20 cellular contexts compared by ENCODE assay signal in the genomic region with DNA sequence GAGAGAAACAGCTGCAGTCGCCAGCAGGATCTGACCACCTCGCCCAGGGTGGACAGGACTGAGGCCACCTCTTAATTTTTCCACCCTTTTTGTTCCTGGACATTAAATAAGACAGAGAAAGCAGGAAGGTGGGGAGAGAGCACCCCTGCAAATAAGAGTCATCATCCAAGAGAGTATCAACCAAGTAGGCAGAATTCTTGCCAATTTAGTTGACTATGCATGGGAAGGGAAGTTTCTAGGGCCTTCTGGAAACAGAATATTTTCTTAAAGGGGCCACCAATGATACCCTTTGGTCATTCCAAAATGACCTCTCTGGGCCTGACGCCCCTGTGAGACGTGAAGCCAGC.
DNase-seq lines count a peak whose midpoint lies in the region; ATAC-seq and TF ChIP-seq lines count a peak whose summit lies in the region.
"Had no signal": no experiment of that assay in that cellular context is flagged by ENCODE, and none has a peak within 500 bp of the region (broad histone marks: within the 10 kb centered on the region; RNA-seq: fewer than 3 reads in every experiment).

No MANE protein-coding gene starts in this region.

- peak overlapping the region; percentile 52 for H3K4me2 ChIP-seq in PC-3 (ENCODE audit: low read length)
- peak overlapping the region; percentile 52 for H3K4me2 ChIP-seq in skeletal muscle satellite cell (ENCODE audit: low read length)
- no peak overlapping the region for H3K4me2 ChIP-seq in OCI-LY7 (ENCODE audit: low read length)
- H3K4me2 ChIP-seq: BLaER1 treated with 17β-estradiol and CSF1 and Interleukin-3, amounts not matched to agents 10 nM and 100 nM had no signal

- H3K79me2 ChIP-seq in PC-3 (ENCODE audit: low read length) = no peaks in the 10 kb centered on the region
- H3K79me2 ChIP-seq in OCI-LY7 (ENCODE audit: insufficient read depth, low read depth, low read length) = no peaks in the 10 kb centered on the region

- H3K4me1 ChIP-seq in PC-3 (ENCODE audit: insufficient read depth, low read length) (peaks cover 38% of the 10 kb centered on the region), skeletal muscle satellite cell (ENCODE audit: control insufficient read depth, insufficient read depth, low read length) (peaks cover 16% of the 10 kb centered on the region), colonic mucosa (peaks cover 11% of the 10 kb centered on the region), OCI-LY7 (ENCODE audit: insufficient read depth, low read length, poor library complexity, severe bottlenecking) (no peaks in the 10 kb centered on the region), thyroid gland (peaks cover 14 to 21% of the 10 kb centered on the region in 2 donors)

- BruUV-seq in PC-3 (replicated peaks; lab: Mats Ljungman, UMichigan) (no TSS peak), OCI-LY7 (replicated peaks; lab: Mats Ljungman, UMichigan) (no TSS peak)

- peak overlapping the region; percentile 76 for H3K27ac ChIP-seq in PC-3 (ENCODE audit: low read length)
- peak overlapping the region; percentile 25 for H3K27ac ChIP-seq in angular gyrus (ENCODE audit: low read depth, low read length)
- no peak overlapping the region for H3K27ac ChIP-seq in colonic mucosa
- H3K27ac ChIP-seq in OCI-LY7 (ENCODE audit: low read depth, low read length, poor library complexity, severe bottlenecking) = no peak overlapping the region
- no peak overlapping the region for H3K27ac ChIP-seq in thyroid gland
- H3K27ac ChIP-seq: BLaER1 treated with 17β-estradiol and CSF1 and Interleukin-3, amounts not matched to agents 10 nM and 100 nM; GM23248 had no signal

- TF ChIP-seq CTCF in HFFc6 (IDR thresholded peaks at IDR 0.05) = no peak
- no peak for TF ChIP-seq CTCF in PC-3 (conservative IDR thresholded peaks at IDR 0.05; ENCODE audit: low read depth, low read length)
- TF ChIP-seq CTCF in colonic mucosa (IDR thresholded peaks at IDR 0.05) = no peak
- no peak for TF ChIP-seq CTCF in OCI-LY7 (conservative IDR thresholded peaks at IDR 0.05; ENCODE audit: low read length)
- TF ChIP-seq CTCF in thyroid gland (IDR thresholded peaks at IDR 0.05) = no peak

- H3K9ac ChIP-seq in PC-3 (ENCODE audit: low read length) (no peak overlapping the region), skeletal muscle satellite cell (ENCODE audit: low read depth, low read length) (no peak overlapping the region), colonic mucosa (ENCODE audit: low read depth in 2 of 2, low read length in 2 of 2) (no peak overlapping the region)
- H3K9ac ChIP-seq: BLaER1 treated with 17β-estradiol and CSF1 and Interleukin-3, amounts not matched to agents 10 nM and 100 nM; GM23248 had no signal

- CTCF ChIA-PET in PC-3 (lab: Charles Lee) (interaction anchor here (1.1 kb wide), 1 partner anchor 9 kb away, joined by 5 read pairs; no protein-coding TSS in a partner anchor), OCI-LY7 (lab: Charles Lee; ENCODE audit: unreplicated experiment) (no interaction called here)

- no peak for DNase-seq in HFFc6
- no peak for DNase-seq in PC-3
- no peak for DNase-seq in activated naive CD4-positive, alpha-beta T cell treated with anti-CD3 and anti-CD28 coated beads, Interleukin-2, amount 50 U/mL, for 72 hours (ENCODE audit: low spot score in 2 of 2)
- no peak for DNase-seq in colonic mucosa
- DNase-seq in OCI-LY7 (ENCODE audit: low spot score) = no peak
- DNase-seq in thyroid gland = no peak
- DNase-seq: AML-193; CD4-positive, alpha-beta T cell; H9; KG1; MM.1S; NCI-H2029; NCI-H446; NCI-H524 treated with DMSO at 0.1 percent for 48 hours; NCI-H774; SIG-M5 had no signal

- ATAC-seq in PC-3 = peak; percentile 16
- ATAC-seq in activated naive CD4-positive, alpha-beta T cell treated with anti-CD3 and anti-CD28 coated beads, Interleukin-2, amount 50 U/mL, for 72 hours = no peak

- H3K9me3 ChIP-seq in PC-3 (ENCODE audit: low read length) = no peaks in the 10 kb centered on the region
- H3K9me3 ChIP-seq in skeletal muscle satellite cell (replicated peaks; ENCODE audit: low read length) = no peaks in the 10 kb centered on the region
- H3K9me3 ChIP-seq in colonic mucosa = no peaks in the 10 kb centered on the region
- no peaks in the 10 kb centered on the region for H3K9me3 ChIP-seq in OCI-LY7 (ENCODE audit: low read length)
- H3K9me3 ChIP-seq in thyroid gland = no peaks in the 10 kb centered on the region

- H3K4me3 ChIP-seq in PC-3 (ENCODE audit: low read length) = no peak overlapping the region
- H3K4me3 ChIP-seq in skeletal muscle satellite cell (ENCODE audit: low read length) = peak overlapping the region; percentile 29
- H3K4me3 ChIP-seq in colonic mucosa = no peak overlapping the region
- no peak overlapping the region for H3K4me3 ChIP-seq in OCI-LY7 (ENCODE audit: low read depth, low read length, poor library complexity, severe bottlenecking)
- no peak overlapping the region for H3K4me3 ChIP-seq in thyroid gland (replicated peaks in 1 of 3)
- H3K4me3 ChIP-seq: BLaER1 treated with 17β-estradiol and CSF1 and Interleukin-3, amounts not matched to agents 10 nM and 100 nM; GM23248 had no signal

- H3K36me3 ChIP-seq in PC-3 (ENCODE audit: low read depth, low read length) (no peaks in the 10 kb centered on the region), skeletal muscle satellite cell (ENCODE audit: insufficient read depth, low read length) (no peaks in the 10 kb centered on the region), colonic mucosa (no peaks in the 10 kb centered on the region), OCI-LY7 (ENCODE audit: insufficient read depth, low read length) (no peaks in the 10 kb centered on the region), thyroid gland (no peaks in the 10 kb centered on the region)
- H3K36me3 ChIP-seq: BLaER1 treated with 17β-estradiol and CSF1 and Interleukin-3, amounts not matched to agents 10 nM and 100 nM had no signal

- peaks cover 7% of the 10 kb centered on the region; the same call in 1 of the 2 replicates for H3K9me3 Mint-ChIP-seq in HFFc6
- no peaks in the 10 kb centered on the region for H3K9me3 Mint-ChIP-seq in activated naive CD4-positive, alpha-beta T cell treated with anti-CD3 and anti-CD28 coated beads, Interleukin-2, amount 50 U/mL, for 72 hours
- H3K9me3 Mint-ChIP-seq: CD4-positive, alpha-beta T cell had no signal

- peaks cover 36% of the 10 kb centered on the region for H3K4me1 Mint-ChIP-seq in HFFc6 (ENCODE audit: low read depth)

- H3K4me3 Mint-ChIP-seq in HFFc6 = no peak overlapping the region
- H3K4me3 Mint-ChIP-seq: CD4-positive, alpha-beta T cell; H9 had no signal

- H3K9me2 ChIP-seq in PC-3 (replicated peaks; ENCODE audit: low read length) = no peaks in the 10 kb centered on the region
- no peaks in the 10 kb centered on the region for H3K9me2 ChIP-seq in OCI-LY7 (ENCODE audit: insufficient read depth, low read length)

- H3K27me3 ChIP-seq in PC-3 (ENCODE audit: low read length) (no peaks in the 10 kb centered on the region), skeletal muscle satellite cell (ENCODE audit: control insufficient read depth, insufficient read depth, low read length) (no peaks in the 10 kb centered on the region), colonic mucosa (no peaks in the 10 kb centered on the region), thyroid gland (no peaks in the 10 kb centered on the region)
- H3K27me3 ChIP-seq: BLaER1 treated with 17β-estradiol and CSF1 and Interleukin-3, amounts not matched to agents 10 nM and 100 nM had no signal

- no peak for TF ChIP-seq POLR2A in thyroid gland (IDR thresholded peaks at IDR 0.05)

- H3K27ac Mint-ChIP-seq in HFFc6 = peak overlapping the region; percentile 75
- no peak overlapping the region for H3K27ac Mint-ChIP-seq in activated naive CD4-positive, alpha-beta T cell treated with anti-CD3 and anti-CD28 coated beads, Interleukin-2, amount 50 U/mL, for 72 hours
- H3K27ac Mint-ChIP-seq: CD4-positive, alpha-beta T cell had no signal

- intact Hi-C loops in PC-3 (cut with micrococcal nuclease) = no loop called here
- intact Hi-C loops in colonic mucosa (cut with DNase I) = no loop called here
- intact Hi-C loops in OCI-LY7 (cut with micrococcal nuclease; ENCODE audit: unreplicated experiment) = no loop called here
- intact Hi-C loops in thyroid gland (cut with DNase I) = no loop called here

- 85 to 95% methylated on average over 4 of the region's 4 CpGs for WGBS in thyroid gland, 2 donors

- H2AFZ ChIP-seq in PC-3 (ENCODE audit: low read length) = no peak overlapping the region
- H2AFZ ChIP-seq in OCI-LY7 (ENCODE audit: low read length) = no peak overlapping the region
- H2AFZ ChIP-seq: GM23248 had no signal

- H3K36me3 Mint-ChIP-seq in HFFc6 (ENCODE audit: low read depth) = peaks cover 9% of the 10 kb centered on the region; the same call in 1 of the 2 replicates
- H3K36me3 Mint-ChIP-seq in activated naive CD4-positive, alpha-beta T cell treated with anti-CD3 and anti-CD28 coated beads, Interleukin-2, amount 50 U/mL, for 72 hours = no peaks in the 10 kb centered on the region

- H4K20me1 ChIP-seq in PC-3 (ENCODE audit: low read length) (no peaks in the 10 kb centered on the region), OCI-LY7 (ENCODE audit: insufficient read depth, low read length) (no peaks in the 10 kb centered on the region)
- H4K20me1 ChIP-seq: BLaER1 treated with 17β-estradiol and CSF1 and Interleukin-3, amounts not matched to agents 10 nM and 100 nM had no signal

- peaks cover 2% of the 10 kb centered on the region; the same call in 1 of the 2 replicates for H3K27me3 Mint-ChIP-seq in HFFc6 (ENCODE audit: insufficient read depth)

- no peaks in the 10 kb centered on the region for H3F3A ChIP-seq in PC-3 (ENCODE audit: low read length, unreplicated experiment)

- POLR2A ChIA-PET in PC-3 (lab: Charles Lee; ENCODE audit: unreplicated experiment) = no interaction called here
- POLR2A ChIA-PET in OCI-LY7 (lab: Charles Lee) = no interaction called here

Comparison
In these comparisons a context has a peak if more than half of its experiments do, and no peak if none do; other contexts are left out.
1. H3K27ac ChIP-seq: peak in PC-3 (single experiment) and angular gyrus (single experiment); none in colonic mucosa (single experiment), OCI-LY7 (single experiment) and thyroid gland (0 of 3).